Comparison of ENCODE assay signal across 21 cellular contexts in genomic region chr1:46550751-46551231, GRCh38. TPM values are rescaled to one million over a fixed set of nuclear protein-coding genes. Genes with fewer than 3 reads are reported as not detected.
A peak's percentile ranks its signal among the peaks of the same experiment; 100 is the strongest.
DNase-seq lines count a peak whose midpoint lies in the region; ATAC-seq and TF ChIP-seq lines count a peak whose summit lies in the region.
"Had no signal": no experiment of that assay in that cellular context is flagged by ENCODE, and none has a peak within 500 bp of the region (broad histone marks: within the 10 kb centered on the region; RNA-seq: fewer than 3 reads in every experiment).

No MANE protein-coding gene starts in this region.

- H3K9ac ChIP-seq in NT2/D1 (ENCODE audit: insufficient read length, low read depth) (peak overlapping the region; percentile 38), iPS-15b (ENCODE audit: low read depth, low read length) (no peak overlapping the region)
- H3K9ac ChIP-seq: SK-N-SH had no signal

- peaks cover 23% of the 10 kb centered on the region for H3K4me1 ChIP-seq in NT2/D1 (ENCODE audit: insufficient read depth, insufficient read length)
- peaks cover 7% of the 10 kb centered on the region for H3K4me1 ChIP-seq in iPS-15b (ENCODE audit: control insufficient read depth, insufficient read depth, low read length)
- no peaks in the 10 kb centered on the region for H3K4me1 ChIP-seq in upper lobe of left lung
- H3K4me1 ChIP-seq: left lung, upper lobe of right lung had no signal

- peaks cover 27% of the 10 kb centered on the region for H3K27me3 ChIP-seq in NT2/D1 (ENCODE audit: insufficient read depth, insufficient read length)
- H3K27me3 ChIP-seq in iPS-15b (ENCODE audit: control insufficient read depth, insufficient read depth, low read length), result peaks cover 23% of the 10 kb centered on the region
- no peaks in the 10 kb centered on the region for H3K27me3 ChIP-seq in upper lobe of left lung
- H3K27me3 ChIP-seq: Peyer's patch had no signal

- H3K27ac Mint-ChIP-seq in osteocyte (ENCODE audit: unreplicated experiment), result peak overlapping the region; percentile 19
- H3K27ac Mint-ChIP-seq: activated B cell treated with CpG ODN at 0.5 μM for 24 hours; activated naive CD4-positive, alpha-beta T cell treated with anti-CD3 and anti-CD28 coated beads for 36 hours had no signal

- no peak for TF ChIP-seq EP300 in upper lobe of left lung (IDR thresholded peaks at IDR 0.05)

- H3K9me3 Mint-ChIP-seq in osteocyte (ENCODE audit: unreplicated experiment), result no peaks in the 10 kb centered on the region
- H3K9me3 Mint-ChIP-seq: activated B cell treated with CpG ODN at 0.5 μM for 24 hours; activated naive CD4-positive, alpha-beta T cell treated with anti-CD3 and anti-CD28 coated beads for 36 hours; activated T-cell treated with anti-CD3 and anti-CD28 coated beads, Interleukin-2, amount 50 U/mL, for 4 hours had no signal

- no peaks in the 10 kb centered on the region for H3K9me3 ChIP-seq in NT2/D1 (ENCODE audit: insufficient read depth, low read length)
- H3K9me3 ChIP-seq in iPS-15b (ENCODE audit: control insufficient read depth, insufficient read depth, low read length), result no peaks in the 10 kb centered on the region
- H3K9me3 ChIP-seq in upper lobe of left lung, result no peaks in the 10 kb centered on the region
- H3K9me3 ChIP-seq: left lung, Peyer's patch, SK-N-SH, upper lobe of right lung had no signal

- H3K27me3 Mint-ChIP-seq in osteocyte (ENCODE audit: unreplicated experiment), result peaks cover 24% of the 10 kb centered on the region

- no peak for ATAC-seq in upper lobe of left lung (ENCODE audit: low FRiP score in 2 of 2)
- ATAC-seq: HCT116, left lung had no signal

- peaks cover 3% of the 10 kb centered on the region for H3K4me1 Mint-ChIP-seq in osteocyte (ENCODE audit: unreplicated experiment)

- TF ChIP-seq CTCF in osteocyte (IDR thresholded peaks at IDR 0.05) (no peak), upper lobe of left lung (IDR thresholded peaks at IDR 0.05) (no peak)

- peak; percentile 16 for DNase-seq in LHCN-M2 (ENCODE audit: low read depth)
- no peak for DNase-seq in NT2/D1 (ENCODE audit: low read depth, low spot score)
- DNase-seq in osteocyte (ENCODE audit: extremely low spot score, unreplicated experiment), result no peak
- DNase-seq in cerebellar cortex (ENCODE audit: low spot score), result no peak
- DNase-seq in SW 1271 (lab: John Stamatoyannopoulos, UW), result no peak
- DNase-seq in upper lobe of left lung, result no peak
- DNase-seq: activated B cell treated with CpG ODN at 0.5 μM for 24 hours; activated naive CD4-positive, alpha-beta T cell treated with anti-CD3 and anti-CD28 coated beads for 36 hours; activated T-cell treated with anti-CD3 and anti-CD28 coated beads, Interleukin-2, amount 50 U/mL, for 4 hours; DND-41; effector memory CD4-positive, alpha-beta T cell; NCI-H1092 treated with DMSO at 0.1 percent for 48 hours; NCI-H226; NK-92 treated with Interleukin-12 subunit alpha and Interleukin-12 subunit beta, amount 100 ng/mL, for 24 hours; SK-N-SH; upper lobe of right lung had no signal

- H3K4me3 ChIP-seq in NT2/D1 (ENCODE audit: insufficient read length, low read depth) (no peak overlapping the region), iPS-15b (ENCODE audit: low read depth, low read length) (peak overlapping the region; percentile 8), upper lobe of left lung (no peak overlapping the region)
- H3K4me3 ChIP-seq: left lung, Peyer's patch, upper lobe of right lung had no signal

- H3K36me3 ChIP-seq in NT2/D1 (ENCODE audit: insufficient read depth, insufficient read length, low read length) (no peaks in the 10 kb centered on the region), iPS-15b (ENCODE audit: control insufficient read depth, insufficient read depth, low read length) (no peaks in the 10 kb centered on the region), upper lobe of left lung (no peaks in the 10 kb centered on the region)
- H3K36me3 ChIP-seq: left lung, Peyer's patch, upper lobe of right lung had no signal

- H3K36me3 Mint-ChIP-seq in osteocyte (ENCODE audit: unreplicated experiment), result no peaks in the 10 kb centered on the region

- H3K4me3 Mint-ChIP-seq in osteocyte (ENCODE audit: unreplicated experiment), result no peak overlapping the region
- H3K4me3 Mint-ChIP-seq: activated B cell treated with CpG ODN at 0.5 μM for 24 hours; activated naive CD4-positive, alpha-beta T cell treated with anti-CD3 and anti-CD28 coated beads for 36 hours; activated T-cell treated with anti-CD3 and anti-CD28 coated beads, Interleukin-2, amount 50 U/mL, for 4 hours had no signal

- no peak overlapping the region for H3K27ac ChIP-seq in upper lobe of left lung
- H3K27ac ChIP-seq: left lung, Peyer's patch, upper lobe of right lung had no signal

- TF ChIP-seq POLR2A in upper lobe of left lung (IDR thresholded peaks at IDR 0.05), result no peak

- 54 to 69% methylated on average over 13 to 17 of the region's 17 CpGs for WGBS in upper lobe of left lung, 2 donors

RNA-seq across cellular contexts. Expression of gene KNCN, which starts 0.7 kb away (rescaled TPM):
- not detected in 2 replicates for total RNA-seq in LHCN-M2 (2014; rRNA removed)
- polyA plus RNA-seq in LHCN-M2 (2012), result not detected
- not detected in 2 replicates for total RNA-seq in osteocyte
- not detected for total RNA-seq in upper lobe of left lung
- total RNA-seq: activated B cell treated with CpG ODN at 0.5 μM for 24 hours; activated naive CD4-positive, alpha-beta T cell treated with anti-CD3 and anti-CD28 coated beads for 36 hours; activated T-cell treated with anti-CD3 and anti-CD28 coated beads, Interleukin-2, amount 50 U/mL, for 4 hours; left lung; mucosa of gallbladder; Peyer's patch; upper lobe of right lung had no signal
- polyA plus RNA-seq: SK-N-SH had no signal

RNA-seq across cellular contexts. Expression of gene MKNK1, which starts 53.3 kb away (rescaled TPM):
- total RNA-seq in LHCN-M2 (2014; rRNA removed) (7.3 and 12.6 TPM in 2 replicates), osteocyte (32.5 and 35.0 TPM in 2 replicates), upper lobe of left lung (100 to 1,000 TPM in 1 of 6 donors, 10 to 100 TPM in 5; 45.7 to 174 (median 62.2) TPM)
- polyA plus RNA-seq in LHCN-M2 (2012), result 18.9 TPM
